In the genomic region with DNA sequence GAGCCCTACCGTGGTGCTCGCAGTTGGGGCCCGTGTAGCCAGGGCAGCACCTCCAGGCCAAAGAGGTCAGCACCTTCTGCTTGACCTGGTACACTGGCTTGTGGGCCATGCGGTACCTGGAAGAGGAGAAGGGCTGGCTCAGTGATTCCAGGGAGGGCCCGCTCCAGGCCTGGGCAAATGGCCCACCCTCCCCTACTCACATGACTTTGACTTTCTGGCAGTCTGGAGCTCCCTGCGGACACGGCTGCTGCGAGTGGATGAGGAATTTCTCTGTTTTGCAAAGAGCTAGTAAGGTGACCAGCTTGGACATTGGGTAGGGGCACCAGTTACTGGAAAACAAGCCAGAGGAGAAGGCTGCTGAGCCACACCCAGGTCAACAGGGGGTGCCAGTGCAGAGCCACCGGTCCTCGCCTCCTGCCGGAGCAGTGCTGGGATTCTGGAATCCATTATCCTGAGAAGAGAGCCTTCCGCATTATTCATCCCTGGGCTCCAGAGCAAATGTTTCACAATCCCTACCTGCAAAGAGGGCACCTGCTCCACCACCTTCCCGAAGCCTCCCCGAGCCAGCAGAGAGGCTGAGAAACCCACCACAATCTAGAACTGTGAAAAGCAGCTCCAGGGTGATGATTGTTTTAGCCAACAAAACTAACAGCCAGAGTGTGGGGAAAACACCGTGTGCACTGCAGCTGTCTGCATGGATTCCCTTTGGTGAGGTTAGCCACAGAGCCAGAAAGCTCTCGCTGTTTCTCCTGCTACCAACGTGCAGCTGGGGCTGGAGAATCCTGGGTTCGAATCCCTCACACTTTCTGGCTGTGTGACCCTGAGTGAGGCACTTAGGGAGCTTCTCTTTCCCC, we compare ENCODE assay signal across 8 cellular contexts. TPM values are rescaled to one million over a fixed set of nuclear protein-coding genes. Genes with fewer than 3 reads are reported as not detected.
A peak's percentile ranks its signal among the peaks of the same experiment; 100 is the strongest.
DNase-seq lines count a peak whose midpoint lies in the region; ATAC-seq and TF ChIP-seq lines count a peak whose summit lies in the region.
"Had no signal": no experiment of that assay in that cellular context is flagged by ENCODE, and none has a peak within 500 bp of the region (broad histone marks: within the 10 kb centered on the region; RNA-seq: fewer than 3 reads in every experiment).

No MANE protein-coding gene starts in this region.

- no peak for TF ChIP-seq EP300 in suprapubic skin (IDR thresholded peaks at IDR 0.05)

- peaks cover 1 to 2% of the 10 kb centered on the region in 2 donors for H3K36me3 Mint-ChIP-seq in activated T-cell treated with anti-CD3 and anti-CD28 coated beads, Interleukin-2, amount 50 U/mL, for 72 hours (ENCODE audit: insufficient read depth in 2 of 2)

- H4K20me1 ChIP-seq in hepatocyte (ENCODE audit: insufficient read depth, poor library complexity, severe bottlenecking) = no peaks in the 10 kb centered on the region

- CTCF ChIA-PET in HEK293 (lab: Yijun Ruan, JAX) = interaction anchor here (0.6 to 2.2 kb wide), 7 partner anchors 8 to 303 kb away, joined by 3 to 8 read pairs (median 4); no protein-coding TSS in a partner anchor

- no peak overlapping the region for H3K4me3 Mint-ChIP-seq in activated T-cell treated with anti-CD3 and anti-CD28 coated beads, Interleukin-2, amount 50 U/mL, for 72 hours

- H3K27me3 Mint-ChIP-seq in activated T-cell treated with anti-CD3 and anti-CD28 coated beads, Interleukin-2, amount 50 U/mL, for 72 hours (ENCODE audit: low read depth) = no peaks in the 10 kb centered on the region

- H3K4me2 ChIP-seq in hepatocyte = no peak overlapping the region

- H3K27ac ChIP-seq in HEK293 (ENCODE audit: extremely low read depth, low read depth, low read length) (no peak overlapping the region), adrenal gland (peak overlapping the region in 1 of 5 donors; percentile 58), hepatocyte (no peak overlapping the region), suprapubic skin (no peak overlapping the region)
- H3K27ac ChIP-seq: HL-60 had no signal

- DNase-seq in adrenal gland = peak in 4 of 7 donors; percentile 15 to 54 (median 28)
- DNase-seq in hepatocyte (ENCODE audit: low spot score) = peak; percentile 52
- DNase-seq in suprapubic skin (ENCODE audit: low spot score in 2 of 2) = peak; percentile 69 to 75
- DNase-seq in NCI-H1436 treated with DMSO at 0.1 percent for 48 hours (lab: John Stamatoyannopoulos, UW) = no peak
- no peak for DNase-seq in activated CD4-positive, alpha-beta T cell treated with anti-CD3 and anti-CD28 coated beads, Interleukin-2, amount 50 U/mL, for 1 hour
- DNase-seq in activated T-cell treated with anti-CD3 and anti-CD28 coated beads, Interleukin-2, amount 50 U/mL, for 72 hours = no peak

- TF ChIP-seq POLR2A in adrenal gland (IDR thresholded peaks at IDR 0.05) (no peak), suprapubic skin (IDR thresholded peaks at IDR 0.05) (no peak)

- H3K9me2 ChIP-seq in hepatocyte (replicated peaks; ENCODE audit: insufficient read depth) = no peaks in the 10 kb centered on the region

- 77 to 89% (median 80%) methylated on average over 14 to 18 of the region's 18 CpGs for WGBS in adrenal gland, 4 donors
- 68% methylated on average over 18 of the region's 18 CpGs for WGBS in hepatocyte (ENCODE audit: low lambda C conversion rate, missing lambda C conversion rate)
- 70% methylated on average over 10 of the region's 18 CpGs for WGBS in suprapubic skin

- H3K27me3 ChIP-seq in adrenal gland = no peaks in the 10 kb centered on the region
- no peaks in the 10 kb centered on the region for H3K27me3 ChIP-seq in hepatocyte
- H3K27me3 ChIP-seq in suprapubic skin = no peaks in the 10 kb centered on the region

- no peaks in the 10 kb centered on the region for H3K36me3 ChIP-seq in HEK293 (ENCODE audit: control insufficient read depth in 2 of 2, insufficient read depth in 1 of 2, low read length in 2 of 2)
- no peaks in the 10 kb centered on the region for H3K36me3 ChIP-seq in adrenal gland (replicated peaks in 1 of 2)
- no peaks in the 10 kb centered on the region for H3K36me3 ChIP-seq in hepatocyte (replicated peaks; ENCODE audit: insufficient read depth, low read depth)
- H3K36me3 ChIP-seq in suprapubic skin = peaks cover 8% of the 10 kb centered on the region

- H3K4me1 Mint-ChIP-seq in activated T-cell treated with anti-CD3 and anti-CD28 coated beads, Interleukin-2, amount 50 U/mL, for 72 hours (ENCODE audit: low read depth) = peaks cover 7% of the 10 kb centered on the region

- no peak overlapping the region for H2AFZ ChIP-seq in hepatocyte

- intact Hi-C loops in adrenal gland (cut with DNase I) = no loop called here

- H3K79me2 ChIP-seq in hepatocyte = no peaks in the 10 kb centered on the region

- no peak overlapping the region for H3K4me3 ChIP-seq in HEK293 (ENCODE audit: low read depth, low read length)
- no peak overlapping the region for H3K4me3 ChIP-seq in adrenal gland
- H3K4me3 ChIP-seq in hepatocyte = no peak overlapping the region
- H3K4me3 ChIP-seq in suprapubic skin = no peak overlapping the region

- H3K4me1 ChIP-seq in HEK293 (ENCODE audit: control insufficient read depth, insufficient read depth, low read length) (no peaks in the 10 kb centered on the region), adrenal gland (replicated peaks in 1 of 2) (peaks cover 4 to 13% of the 10 kb centered on the region in 2 donors), hepatocyte (ENCODE audit: insufficient read depth) (no peaks in the 10 kb centered on the region), suprapubic skin (peaks cover 25% of the 10 kb centered on the region)

- ATAC-seq in activated T-cell treated with anti-CD3 and anti-CD28 coated beads, Interleukin-2, amount 50 U/mL, for 72 hours (replicated peaks in 1 of 2) = no peak

- TF ChIP-seq CTCF in HEK293 (tag by site-specific recombination; IDR thresholded peaks at IDR 0.05) = no peak
- TF ChIP-seq CTCF in adrenal gland (IDR thresholded peaks at IDR 0.05) = peak in 1 of 6 experiments; percentile 25
- TF ChIP-seq CTCF in hepatocyte (IDR thresholded peaks at IDR 0.05; ENCODE audit: poor library complexity) = peak; percentile 32
- TF ChIP-seq CTCF in suprapubic skin (IDR thresholded peaks at IDR 0.05) = no peak

- H3K9me3 ChIP-seq in HEK293 (ENCODE audit: control insufficient read depth, insufficient read depth, low read depth, low read length) (no peaks in the 10 kb centered on the region), adrenal gland (replicated peaks in 1 of 3) (no peaks in the 10 kb centered on the region), hepatocyte (ENCODE audit: low read depth) (no peaks in the 10 kb centered on the region), suprapubic skin (no peaks in the 10 kb centered on the region)

- H3K27ac Mint-ChIP-seq in activated T-cell treated with anti-CD3 and anti-CD28 coated beads, Interleukin-2, amount 50 U/mL, for 72 hours = no peak overlapping the region

- POLR2A ChIA-PET in HEK293 (lab: Yijun Ruan, JAX) = no interaction called here

- H3K9me3 Mint-ChIP-seq in activated T-cell treated with anti-CD3 and anti-CD28 coated beads, Interleukin-2, amount 50 U/mL, for 72 hours = peaks cover 0 to 1% of the 10 kb centered on the region in 2 donors

TF ChIP-seq in HEK293, 187 proteins besides CTCF, POLR2A, EP300 and RAD21:
- TF ChIP-seq, protein P1, sequence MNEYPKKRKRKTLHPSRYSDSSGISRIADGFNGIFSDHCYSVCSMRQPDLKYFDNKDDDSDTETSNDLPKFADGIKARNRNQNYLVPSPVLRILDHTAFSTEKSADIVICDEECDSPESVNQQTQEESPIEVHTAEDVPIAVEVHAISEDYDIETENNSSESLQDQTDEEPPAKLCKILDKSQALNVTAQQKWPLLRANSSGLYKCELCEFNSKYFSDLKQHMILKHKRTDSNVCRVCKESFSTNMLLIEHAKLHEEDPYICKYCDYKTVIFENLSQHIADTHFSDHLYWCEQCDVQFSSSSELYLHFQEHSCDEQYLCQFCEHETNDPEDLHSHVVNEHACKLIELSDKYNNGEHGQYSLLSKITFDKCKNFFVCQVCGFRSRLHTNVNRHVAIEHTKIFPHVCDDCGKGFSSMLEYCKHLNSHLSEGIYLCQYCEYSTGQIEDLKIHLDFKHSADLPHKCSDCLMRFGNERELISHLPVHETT (tag by site-specific recombination; IDR thresholded peaks at IDR 0.05) = no peak
- TF ChIP-seq, protein P2, sequence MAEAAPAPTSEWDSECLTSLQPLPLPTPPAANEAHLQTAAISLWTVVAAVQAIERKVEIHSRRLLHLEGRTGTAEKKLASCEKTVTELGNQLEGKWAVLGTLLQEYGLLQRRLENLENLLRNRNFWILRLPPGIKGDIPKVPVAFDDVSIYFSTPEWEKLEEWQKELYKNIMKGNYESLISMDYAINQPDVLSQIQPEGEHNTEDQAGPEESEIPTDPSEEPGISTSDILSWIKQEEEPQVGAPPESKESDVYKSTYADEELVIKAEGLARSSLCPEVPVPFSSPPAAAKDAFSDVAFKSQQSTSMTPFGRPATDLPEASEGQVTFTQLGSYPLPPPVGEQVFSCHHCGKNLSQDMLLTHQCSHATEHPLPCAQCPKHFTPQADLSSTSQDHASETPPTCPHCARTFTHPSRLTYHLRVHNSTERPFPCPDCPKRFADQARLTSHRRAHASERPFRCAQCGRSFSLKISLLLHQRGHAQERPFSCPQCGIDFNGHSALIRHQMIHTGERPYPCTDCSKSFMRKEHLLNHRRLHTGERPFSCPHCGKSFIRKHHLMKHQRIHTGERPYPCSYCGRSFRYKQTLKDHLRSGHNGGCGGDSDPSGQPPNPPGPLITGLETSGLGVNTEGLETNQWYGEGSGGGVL (tag by site-specific recombination; IDR thresholded peaks at IDR 0.05) = no peak
- TF ChIP-seq MEIS1 (CRISPR knock-in tag; IDR thresholded peaks at IDR 0.05; ENCODE audit: borderline replicate concordance) (no peak), SP2 (tag by site-specific recombination; IDR thresholded peaks at IDR 0.05) (no peak), ZNF654 (tag by site-specific recombination; IDR thresholded peaks at IDR 0.05; ENCODE audit: low read depth) (peak; percentile 28)

RNA-seq across cellular contexts. Expression of a gene that starts 11.8 kb away (rescaled TPM):
- total RNA-seq in adrenal gland (10 to 100 TPM; 26.3 to 44.2 (median 36.6) TPM), hepatocyte (1.9 and 4.9 TPM in 2 replicates), suprapubic skin (10 to 100 TPM; 23.1 to 77.6 (median 40.7) TPM)
- polyA plus RNA-seq in adrenal gland (10 to 100 TPM in 2 of 3 donors, 1 to 10 TPM in 1; 9.5 to 16.5 (median 13.4) TPM), hepatocyte (1.9 and 2.2 TPM in 2 replicates)
- total RNA-seq in activated T-cell treated with anti-CD3 and anti-CD28 coated beads, Interleukin-2, amount 50 U/mL, for 72 hours = under 1 TPM in 1 of 2 donors, not detected in 1; 0.05 TPM

RNA-seq across cellular contexts. Expression of a gene that starts 12.8 kb away (rescaled TPM):
- total RNA-seq in adrenal gland = 100 to 1,000 TPM; 177 to 599 (median 404) TPM
- 1,000 to 10,000 TPM in 1 of 3 donors, 100 to 1,000 TPM in 2; 176 to 1,434 (median 799) TPM for polyA plus RNA-seq in adrenal gland
- 2.7 and 12.1 TPM in 2 replicates for total RNA-seq in hepatocyte
- 14.6 and 18.5 TPM in 2 replicates for polyA plus RNA-seq in hepatocyte
- 10 to 100 TPM; 20.7 to 27.1 (median 24.6) TPM for total RNA-seq in suprapubic skin
- total RNA-seq in activated T-cell treated with anti-CD3 and anti-CD28 coated beads, Interleukin-2, amount 50 U/mL, for 72 hours = not detected

RNA-seq across cellular contexts. Expression of a gene that starts 22.7 kb away (rescaled TPM):
- total RNA-seq in adrenal gland (10 to 100 TPM; 15.3 to 38.1 (median 22.6) TPM), hepatocyte (not detected in 2 replicates), suprapubic skin (100 to 1,000 TPM in 2 of 4 donors, 10 to 100 TPM in 2; 79.1 to 131 (median 104) TPM)
- polyA plus RNA-seq in adrenal gland (100 to 1,000 TPM in 1 of 3 donors, 10 to 100 TPM in 1, 1 to 10 TPM in 1; 6.6 to 592 (median 52.2) TPM), hepatocyte (not detected in 2 replicates)
- not detected for total RNA-seq in activated T-cell treated with anti-CD3 and anti-CD28 coated beads, Interleukin-2, amount 50 U/mL, for 72 hours

Comparison
In these comparisons a context has a peak if more than half of its experiments do, and no peak if none do; other contexts are left out.
1. DNase-seq: peak in adrenal gland (4 of 7), hepatocyte (single experiment) and suprapubic skin (2 of 2); none in NCI-H1436 treated with DMSO at 0.1 percent for 48 hours (single experiment), activated CD4-positive, alpha-beta T cell treated with anti-CD3 and anti-CD28 coated beads, Interleukin-2, amount 50 U/mL, for 1 hour (single experiment) and activated T-cell treated with anti-CD3 and anti-CD28 coated beads, Interleukin-2, amount 50 U/mL, for 72 hours (0 of 2).
2. RNA of a gene that starts 22.7 kb away (total RNA-seq): 79.1 to 131 TPM in suprapubic skin and 15.3 to 38.1 TPM in adrenal gland; not detected in hepatocyte and not detected in activated T-cell treated with anti-CD3 and anti-CD28 coated beads, Interleukin-2, amount 50 U/mL, for 72 hours; every median in the first group is over 10 times any median in the second.